21 cellular contexts compared by ENCODE assay signal in the genomic region with DNA sequence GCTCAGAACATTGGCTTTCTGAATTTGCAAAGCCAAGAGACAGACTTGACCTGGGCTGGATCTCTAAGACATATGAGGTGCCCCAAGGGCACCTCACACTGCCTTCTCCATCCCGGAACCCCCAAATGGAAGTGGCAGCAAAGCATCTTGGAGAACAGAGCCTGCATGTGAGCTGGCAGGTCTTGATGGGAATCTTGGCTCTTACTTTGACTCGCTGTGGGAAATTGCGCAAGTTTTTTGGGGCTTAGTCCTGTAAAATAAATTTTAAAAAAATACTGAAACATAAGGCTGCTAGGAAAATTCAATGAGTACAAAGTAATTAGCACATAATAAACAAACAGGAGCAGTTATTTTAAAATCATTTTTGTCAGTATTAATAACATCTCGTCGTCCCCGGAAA.
"Had no signal": no experiment of that assay in that cellular context is flagged by ENCODE, and none has a peak within 500 bp of the region (broad histone marks: within the 10 kb centered on the region; RNA-seq: fewer than 3 reads in every experiment).

No MANE protein-coding gene starts in this region.

- H3K4me1 ChIP-seq: ascending aorta, foreskin keratinocyte, lower lobe of right lung, neural progenitor cell, sigmoid colon, testis had no signal

- H3K27ac ChIP-seq: ascending aorta, brain microvascular endothelial cell, foreskin keratinocyte, lower lobe of right lung, neural progenitor cell, sigmoid colon, testis had no signal

- DNase-seq: activated CD4-positive, alpha-beta T cell treated with anti-CD3 and anti-CD28 coated beads for 1 hour; activated T-cell treated with anti-CD3 and anti-CD28 coated beads, Interleukin-2, amount 50 U/mL, for 24 hours; brain microvascular endothelial cell; central memory CD4-positive, alpha-beta T cell; effector memory CD4-positive, alpha-beta T cell; foreskin keratinocyte; lower lobe of right lung; naive thymus-derived CD4-positive, alpha-beta T cell; posterior cingulate gyrus; sigmoid colon; stimulated activated CD4-positive, alpha-beta T cell treated with anti-CD3 and anti-CD28 coated beads, Interleukin-2, amount 100 ng/mL, for 48 hours; stimulated activated CD8-positive, alpha-beta memory T cell treated with anti-CD3 and anti-CD28 coated beads, Interleukin-4, amount 100 ng/mL, for 48 hours; stimulated activated naive B cell treated with anti-CD40 and anti-IgM and Interleukin-4, amounts not matched to agents 10 μg/mL and 1 μg/mL and 100 μg/mL, for 72 hours; T-helper 1 cell; testis; trophoblast cell had no signal

- H3K36me3 ChIP-seq: brain microvascular endothelial cell, lower lobe of right lung, neural progenitor cell, sigmoid colon had no signal

- H3K9ac ChIP-seq: neural progenitor cell had no signal

- H3K9me3 ChIP-seq: ascending aorta, lower lobe of right lung, sigmoid colon, testis had no signal

- H3K4me2 ChIP-seq: neural progenitor cell had no signal

- H3K4me3 ChIP-seq: ascending aorta, lower lobe of right lung, neural progenitor cell, sigmoid colon, testis had no signal

- H3K27me3 ChIP-seq: ascending aorta, brain microvascular endothelial cell, foreskin keratinocyte, neural progenitor cell, sigmoid colon, testis had no signal

- ATAC-seq: activated naive CD4-positive, alpha-beta T cell treated with anti-CD3 and anti-CD28 coated beads, Interleukin-2, amount 50 U/mL, for 72 hours; activated T-helper 17 cell treated with anti-CD3 and anti-CD28 coated beads, Interleukin-2, amount 50 U/mL, for 72 hours; foreskin keratinocyte; left lobe of liver; lower lobe of right lung; naive thymus-derived CD4-positive, alpha-beta T cell; stimulated activated naive B cell treated with anti-CD40 and anti-IgM and Interleukin-4, amounts not matched to agents 10 μg/mL and 1 μg/mL and 100 μg/mL, for 72 hours had no signal

- H2AFZ ChIP-seq: neural progenitor cell had no signal
